In genomic region chr4:116632269-116632668, GRCh38 we compare ENCODE assay signal across 26 cellular contexts.
"Had no signal": no experiment of that assay in that cellular context is flagged by ENCODE, and none has a peak within 500 bp of the region (broad histone marks: within the 10 kb centered on the region; RNA-seq: fewer than 3 reads in every experiment).

No MANE protein-coding gene starts in this region.

- H3K4me2 ChIP-seq: hepatocyte, neural progenitor cell, smooth muscle cell had no signal

- H3K9me3 ChIP-seq: gastroesophageal sphincter, heart left ventricle, left lung, mucosa of descending colon, right atrium auricular region, stomach, thyroid gland, vagina had no signal

- ATAC-seq: esophagus mucosa; foreskin keratinocyte; gastroesophageal sphincter; heart left ventricle; left lung; mucosa of descending colon; natural killer cell treated with Interleukin-12 subunit alpha and Interleukin-12 subunit beta and Interleukin-15 and Interleukin-18, amount 100 ng/mL, for 72 hours; sciatic nerve; stimulated activated effector memory CD8-positive, alpha-beta T cell treated with anti-CD3 and anti-CD28 coated beads, Interleukin-12 subunit alpha, Interleukin-12 subunit beta, amount 100 ng/mL, for 72 hours had no signal

- H3K27ac ChIP-seq: epithelial cell of prostate, foreskin keratinocyte, gastroesophageal sphincter, heart left ventricle, hepatocyte, left lung, neural progenitor cell, parathyroid adenoma, right atrium auricular region, stomach, thyroid gland, vagina had no signal

- DNase-seq: cortex of kidney; foreskin keratinocyte; heart left ventricle; kidney; left lung; mesenchymal stem cell; mucosa of descending colon; naive B cell; stimulated activated CD4-positive, alpha-beta T cell treated with anti-CD3 and anti-CD28 coated beads, Interleukin-2, amount 100 ng/mL, for 24 hours; stimulated activated CD4-positive, alpha-beta T cell treated with anti-CD3 and anti-CD28 coated beads, Interleukin-4, amount 100 ng/mL, for 24 hours; stimulated activated naive CD4-positive, alpha-beta T cell treated with Interleukin-2 at 50 U/mL for 16 hours; stomach; thyroid gland; trophoblast cell had no signal

- H2AFZ ChIP-seq: hepatocyte, neural progenitor cell, parathyroid adenoma had no signal

- H3K4me3 ChIP-seq: gastroesophageal sphincter, heart left ventricle, hepatocyte, left lung, mucosa of descending colon, neural progenitor cell, right atrium auricular region, smooth muscle cell, stomach, thyroid gland, vagina had no signal

- H3K36me3 ChIP-seq: gastroesophageal sphincter, heart left ventricle, left lung, neural progenitor cell, right atrium auricular region, stomach, thyroid gland, vagina had no signal

- H3K27me3 ChIP-seq: foreskin keratinocyte, gastroesophageal sphincter, heart left ventricle, hepatocyte, left lung, neural progenitor cell, right atrium auricular region, stomach, thyroid gland, vagina had no signal

- FAIRE-seq: kidney had no signal

- H3K9ac ChIP-seq: neural progenitor cell, parathyroid adenoma had no signal

- H3K79me2 ChIP-seq: hepatocyte, parathyroid adenoma had no signal

- H3K4me1 ChIP-seq: foreskin keratinocyte, gastroesophageal sphincter, heart left ventricle, left lung, neural progenitor cell, parathyroid adenoma, right atrium auricular region, stomach, thyroid gland, vagina had no signal
